22 cellular contexts compared by ENCODE assay signal in the genomic region with DNA sequence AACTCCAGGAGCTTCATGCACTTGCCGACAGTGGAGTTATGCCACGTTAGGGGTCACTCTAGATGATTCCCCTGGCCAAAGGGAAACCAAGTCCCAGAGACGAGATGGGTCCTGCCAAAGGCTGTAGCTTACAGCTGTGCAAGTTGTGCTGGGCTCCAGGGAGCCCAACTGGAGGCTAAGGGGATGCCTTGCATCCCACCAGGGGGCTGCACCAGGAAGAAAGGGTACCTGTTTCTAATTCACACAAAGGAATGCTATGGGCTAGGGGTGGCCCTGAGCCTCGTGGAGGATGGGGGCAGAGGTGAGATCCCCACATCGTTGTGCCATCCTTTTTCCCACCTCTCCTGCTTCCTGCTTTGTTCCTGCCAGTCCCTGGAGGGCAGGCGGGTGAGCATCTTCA. TPM values are rescaled to one million over a fixed set of nuclear protein-coding genes. Genes with fewer than 3 reads are reported as not detected.
DNase-seq lines count a peak whose midpoint lies in the region; ATAC-seq and TF ChIP-seq lines count a peak whose summit lies in the region.
"Had no signal": no experiment of that assay in that cellular context is flagged by ENCODE, and none has a peak within 500 bp of the region (broad histone marks: within the 10 kb centered on the region; RNA-seq: fewer than 3 reads in every experiment).

No MANE protein-coding gene starts in this region.

- H3K27ac ChIP-seq in left ventricle myocardium inferior (replicated peaks) (peak overlapping the region; percentile 84), cingulate gyrus (ENCODE audit: low read depth, low read length) (peak overlapping the region; percentile 10), testis (no peak overlapping the region)
- H3K27ac ChIP-seq: PC-9, RWPE1, SJCRH30 had no signal

- H3K4me1 ChIP-seq in left ventricle myocardium inferior (peaks cover 22% of the 10 kb centered on the region), testis (peaks cover 4% of the 10 kb centered on the region)
- H3K4me1 ChIP-seq: SJCRH30 had no signal

- H3K9me3 ChIP-seq in left ventricle myocardium inferior (replicated peaks), result no peaks in the 10 kb centered on the region
- H3K9me3 ChIP-seq in testis, result no peaks in the 10 kb centered on the region
- H3K9me3 ChIP-seq: MG63, SJCRH30 had no signal

- no peak for TF ChIP-seq CTCF in left ventricle myocardium inferior (IDR thresholded peaks at IDR 0.05; ENCODE audit: borderline replicate concordance)
- no peak for TF ChIP-seq CTCF in testis (IDR thresholded peaks at IDR 0.05)

- H3K36me3 ChIP-seq in left ventricle myocardium inferior (no peaks in the 10 kb centered on the region), testis (ENCODE audit: low read depth, missing control alignments) (no peaks in the 10 kb centered on the region)
- H3K36me3 ChIP-seq: MG63, SJCRH30 had no signal

- no peaks in the 10 kb centered on the region for H3K4me1 Mint-ChIP-seq in stimulated activated effector memory CD8-positive, alpha-beta T cell treated with anti-CD3 and anti-CD28 coated beads, Interleukin-12 subunit alpha, Interleukin-12 subunit beta, amount 100 ng/mL, for 72 hours
- H3K4me1 Mint-ChIP-seq: CD8-positive, alpha-beta memory T cell had no signal

- no peak overlapping the region for H3K4me3 ChIP-seq in left ventricle myocardium inferior
- no peak overlapping the region for H3K4me3 ChIP-seq in testis
- H3K4me3 ChIP-seq: MG63, PC-9, SJCRH30 had no signal

- H3K27ac Mint-ChIP-seq in stimulated activated effector memory CD8-positive, alpha-beta T cell treated with anti-CD3 and anti-CD28 coated beads, Interleukin-12 subunit alpha, Interleukin-12 subunit beta, amount 100 ng/mL, for 72 hours, result no peak overlapping the region
- H3K27ac Mint-ChIP-seq: CD8-positive, alpha-beta memory T cell; HFFc6; IgD-negative memory B cell had no signal

- intact Hi-C loops in left ventricle myocardium inferior (cut with micrococcal nuclease), result no loop called here
- intact Hi-C loops in left cardiac atrium (cut with DNase I), result no loop called here
- intact Hi-C loops in testis (cut with DNase I; ENCODE audit: low total_unique reads), result no loop called here

- 58 to 64% methylated on average over 6 of the region's 6 CpGs for WGBS in testis, 2 donors

- H3K4me3 Mint-ChIP-seq in stimulated activated effector memory CD8-positive, alpha-beta T cell treated with anti-CD3 and anti-CD28 coated beads, Interleukin-12 subunit alpha, Interleukin-12 subunit beta, amount 100 ng/mL, for 72 hours, result no peak overlapping the region
- H3K4me3 Mint-ChIP-seq: HFFc6, IgD-negative memory B cell had no signal

- H3K27me3 ChIP-seq in left ventricle myocardium inferior (ENCODE audit: low read depth), result peaks cover 31% of the 10 kb centered on the region
- no peaks in the 10 kb centered on the region for H3K27me3 ChIP-seq in testis
- H3K27me3 ChIP-seq: MG63 had no signal

- ATAC-seq in left cardiac atrium, result no peak
- peak; percentile 19 for ATAC-seq in stimulated activated effector memory CD8-positive, alpha-beta T cell treated with anti-CD3 and anti-CD28 coated beads, Interleukin-12 subunit alpha, Interleukin-12 subunit beta, amount 100 ng/mL, for 72 hours
- ATAC-seq in GM19351 (IDR thresholded peaks at IDR 0.05; ENCODE audit: unreplicated experiment), result no peak

- no peak for DNase-seq in left ventricle myocardium inferior
- no peak for DNase-seq in left cardiac atrium
- peak; percentile 47 for DNase-seq in mesenteric fat pad (ENCODE audit: low spot score)
- DNase-seq in stimulated activated effector memory CD8-positive, alpha-beta T cell treated with anti-CD3 and anti-CD28 coated beads, Interleukin-12 subunit alpha, Interleukin-12 subunit beta, amount 100 ng/mL, for 72 hours (ENCODE audit: low spot score in 2 of 2), result no peak
- DNase-seq in NK-92 treated with Interleukin-12 subunit alpha and Interleukin-12 subunit beta, amount 100 ng/mL, for 24 hours (lab: John Stamatoyannopoulos, UW), result no peak
- DNase-seq in testis, result no peak
- DNase-seq: CD8-positive, alpha-beta memory T cell; DMS53; HFFc6; Karpas-422; MG63; NCI-H1092; NCI-H146; NCI-H2029 treated with DMSO at 0.1 percent for 48 hours; NCI-H2171; SJCRH30 had no signal

- H3K36me3 Mint-ChIP-seq in stimulated activated effector memory CD8-positive, alpha-beta T cell treated with anti-CD3 and anti-CD28 coated beads, Interleukin-12 subunit alpha, Interleukin-12 subunit beta, amount 100 ng/mL, for 72 hours, result no peaks in the 10 kb centered on the region
- H3K36me3 Mint-ChIP-seq: CD8-positive, alpha-beta memory T cell had no signal

- TF ChIP-seq POLR2A in testis (IDR thresholded peaks at IDR 0.05), result no peak

- H3K9me3 Mint-ChIP-seq in stimulated activated effector memory CD8-positive, alpha-beta T cell treated with anti-CD3 and anti-CD28 coated beads, Interleukin-12 subunit alpha, Interleukin-12 subunit beta, amount 100 ng/mL, for 72 hours, result no peaks in the 10 kb centered on the region
- H3K9me3 Mint-ChIP-seq: CD8-positive, alpha-beta memory T cell; HFFc6; IgD-negative memory B cell had no signal

RNA-seq across cellular contexts. Expression of gene SCRT2, which starts 23.7 kb away (rescaled TPM):
- total RNA-seq in left ventricle myocardium inferior (not detected), left cardiac atrium (not detected), mesenteric fat pad (not detected), testis (under 1 TPM; 0.19 to 0.39 TPM)
- polyA plus RNA-seq in testis (ENCODE audit: insufficient read depth, low read depth, low replicate concordance), result 0.13 TPM
- total RNA-seq: CD8-positive, alpha-beta memory T cell; HFFc6; PC-9; SJCRH30 had no signal
- polyA plus RNA-seq: BJ; CD8-positive, alpha-beta memory T cell; IgD-negative memory B cell had no signal

RNA-seq across cellular contexts. Expression of gene SRXN1, which starts 46.3 kb away (rescaled TPM):
- 55.3 TPM for total RNA-seq in left ventricle myocardium inferior
- 10 to 100 TPM; 34.1 to 38.9 TPM for total RNA-seq in left cardiac atrium
- total RNA-seq in mesenteric fat pad, result 41.5 TPM
- 10 to 100 TPM; 26.9 to 29.8 TPM for total RNA-seq in testis
- 20.6 TPM for polyA plus RNA-seq in testis (ENCODE audit: insufficient read depth, low read depth, low replicate concordance)

Comparison
In these comparisons a context has a peak if more than half of its experiments do, and no peak if none do; other contexts are left out.
1. H3K27ac ChIP-seq: peak in left ventricle myocardium inferior (single experiment) and cingulate gyrus (single experiment); none in testis (0 of 2).